In the genomic region with DNA sequence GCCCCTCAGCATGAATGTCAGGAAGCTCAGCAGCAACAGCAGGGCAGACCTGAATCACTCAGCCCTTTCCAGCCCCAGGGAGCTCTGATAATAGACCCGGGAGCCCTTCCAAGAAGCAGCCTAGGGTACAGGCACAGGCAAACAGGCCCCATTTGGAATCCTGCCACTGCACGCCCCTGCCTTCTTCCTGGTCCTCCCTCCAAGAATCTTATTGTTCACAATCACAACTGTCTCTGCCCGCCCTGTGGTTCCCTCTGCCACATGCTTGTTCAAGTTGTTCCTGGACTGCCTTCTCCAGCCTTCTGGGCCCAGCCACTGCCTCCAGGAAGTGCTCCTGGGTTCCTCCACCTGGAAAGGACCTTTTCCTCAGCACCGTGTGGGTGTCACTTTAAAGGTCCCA, we compare ENCODE assay signal across 9 cellular contexts. TPM values are rescaled to one million over a fixed set of nuclear protein-coding genes. Genes with fewer than 3 reads are reported as not detected.
DNase-seq lines count a peak whose midpoint lies in the region; ATAC-seq and TF ChIP-seq lines count a peak whose summit lies in the region.
"Had no signal": no experiment of that assay in that cellular context is flagged by ENCODE, and none has a peak within 500 bp of the region (broad histone marks: within the 10 kb centered on the region; RNA-seq: fewer than 3 reads in every experiment).

No MANE protein-coding gene starts in this region.

- TF ChIP-seq POLR2A in stomach (IDR thresholded peaks at IDR 0.05), result no peak

- TF ChIP-seq EP300 in Ishikawa (IDR thresholded peaks at IDR 0.05; ENCODE audit: borderline replicate concordance), result no peak
- TF ChIP-seq EP300 in stomach (IDR thresholded peaks at IDR 0.05), result no peak

- TF ChIP-seq RAD21 in Ishikawa (IDR thresholded peaks at IDR 0.05; ENCODE audit: low read depth), result no peak

- H3K9me3 ChIP-seq in right cardiac atrium (ENCODE audit: control insufficient read depth, low read length) (no peaks in the 10 kb centered on the region), stomach (no peaks in the 10 kb centered on the region)

- H3K27ac Mint-ChIP-seq in brain, result peak overlapping the region in 4 of 5 experiments; percentile 66 to 85 (median 76)
- H3K27ac Mint-ChIP-seq in chondrocyte (ENCODE audit: unreplicated experiment), result no peak overlapping the region

- H3K4me1 ChIP-seq in right cardiac atrium (ENCODE audit: control insufficient read depth, insufficient read depth, low read length) (peaks cover 32% of the 10 kb centered on the region), stomach (peaks cover 0 to 16% (median 9%) of the 10 kb centered on the region in 4 donors)

- H3K36me3 Mint-ChIP-seq in brain, result no peaks in the 10 kb centered on the region
- H3K36me3 Mint-ChIP-seq in chondrocyte (ENCODE audit: low read depth), result peaks cover 7% of the 10 kb centered on the region

- intact Hi-C loops in right cardiac atrium (cut with DNase I) (no loop called here), stomach (cut with DNase I; ENCODE audit: low total_unique reads) (no loop called here)

- H3K4me1 Mint-ChIP-seq in brain (peaks cover 12% of the 10 kb centered on the region), chondrocyte (ENCODE audit: low read depth) (peaks cover 51% of the 10 kb centered on the region)

- no peak for TF ChIP-seq CTCF in brain (conservative IDR thresholded peaks at IDR 0.05)
- no peak for TF ChIP-seq CTCF in stomach (IDR thresholded peaks at IDR 0.05)
- no peak for TF ChIP-seq CTCF in chondrocyte (IDR thresholded peaks at IDR 0.05)

- H3K4me3 Mint-ChIP-seq in brain (no peak overlapping the region), chondrocyte (ENCODE audit: unreplicated experiment) (no peak overlapping the region)

- peaks cover 5 to 11% (median 8%) of the 10 kb centered on the region in 5 experiments for H3K9me3 Mint-ChIP-seq in brain
- H3K9me3 Mint-ChIP-seq in chondrocyte (ENCODE audit: low read depth), result peaks cover 15% of the 10 kb centered on the region

- 30% methylated on average over 4 of the region's 4 CpGs for WGBS in right cardiac atrium
- 26 to 44% (median 29%) methylated on average over 4 of the region's 4 CpGs for WGBS in stomach, 5 donors

- peak; percentile 89 to 93 (median 93) for DNase-seq in right cardiac atrium
- DNase-seq in stomach, result peak; percentile 83
- DNase-seq in stimulated activated naive CD4-positive, alpha-beta T cell (lab: John Stamatoyannopoulos, UW), result no peak
- no peak for DNase-seq in chondrocyte (ENCODE audit: low spot score)
- DNase-seq: PC-9 had no signal

- peak overlapping the region; percentile 79 for H3K27ac ChIP-seq in right cardiac atrium (ENCODE audit: low read length)
- H3K27ac ChIP-seq in stomach, result peak overlapping the region in 4 of 5 donors; percentile 15 to 61 (median 48)
- H3K27ac ChIP-seq: PC-9 had no signal

- H3K27me3 ChIP-seq in right cardiac atrium (ENCODE audit: control insufficient read depth, insufficient read depth) (no peaks in the 10 kb centered on the region), stomach (no peaks in the 10 kb centered on the region)

- ATAC-seq in right cardiac atrium (peak; percentile 82 to 88), HG02870 (IDR thresholded peaks at IDR 0.05; ENCODE audit: unreplicated experiment) (no peak), GM18517 (IDR thresholded peaks at IDR 0.05; ENCODE audit: unreplicated experiment) (no peak)

- H3K4me3 ChIP-seq in right cardiac atrium (ENCODE audit: low read length) (no peak overlapping the region), stomach (no peak overlapping the region)
- H3K4me3 ChIP-seq: PC-9 had no signal

- no peaks in the 10 kb centered on the region for H3K36me3 ChIP-seq in stomach

- H3K27me3 Mint-ChIP-seq in brain (no peaks in the 10 kb centered on the region), chondrocyte (ENCODE audit: low read depth) (no peaks in the 10 kb centered on the region)

TF ChIP-seq in Ishikawa, 13 proteins besides CTCF, POLR2A, EP300 and RAD21:
- TF ChIP-seq YY1 (IDR thresholded peaks at IDR 0.05; ENCODE audit: low read depth) (0 out of 2 replicates have a peak, but pooled peaks have one; percentile 20), NFIC (IDR thresholded peaks at IDR 0.05) (peak; percentile 78), TCF12 (IDR thresholded peaks at IDR 0.05; ENCODE audit: low read depth) (no peak), TEAD4 (IDR thresholded peaks at IDR 0.05) (peak; percentile 31; the same call in 1 of the 2 replicates), EGR1 (IDR thresholded peaks at IDR 0.05) (no peak)
- TF ChIP-seq, protein P1, sequence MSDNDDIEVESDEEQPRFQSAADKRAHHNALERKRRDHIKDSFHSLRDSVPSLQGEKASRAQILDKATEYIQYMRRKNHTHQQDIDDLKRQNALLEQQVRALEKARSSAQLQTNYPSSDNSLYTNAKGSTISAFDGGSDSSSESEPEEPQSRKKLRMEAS (IDR thresholded peaks at IDR 0.05), result peak; percentile 47

RNA-seq across cellular contexts. Expression of gene LRRC32, which starts 54.6 kb away (rescaled TPM):
- 25.9 TPM for polyA plus RNA-seq in brain (ENCODE audit: insufficient read depth, low read depth, low replicate concordance)
- total RNA-seq in right cardiac atrium, result 10 to 100 TPM; 27.7 to 49.9 (median 44.9) TPM
- polyA plus RNA-seq in right cardiac atrium, result 72.1 TPM
- 100 to 1,000 TPM in 2 of 5 donors, 10 to 100 TPM in 3; 14.0 to 270 (median 24.3) TPM for total RNA-seq in stomach
- 10 to 100 TPM; 18.6 to 24.5 (median 23.5) TPM for polyA plus RNA-seq in stomach
- 113 to 367 TPM (median 367 TPM) in 3 replicates for total RNA-seq in chondrocyte
- total RNA-seq: PC-9 had no signal

Comparison
In these comparisons a context has a peak if more than half of its experiments do, and no peak if none do; other contexts are left out.
1. ATAC-seq: peak in right cardiac atrium (2 of 2); none in HG02870 (single experiment) and GM18517 (single experiment).
2. DNase-seq: peak in right cardiac atrium (3 of 3) and stomach (single experiment); none in stimulated activated naive CD4-positive, alpha-beta T cell (0 of 6) and chondrocyte (single experiment).